In genomic region chr1:119071321-119071720, GRCh38 we compare ENCODE assay signal across 27 cellular contexts.
"Had no signal": no experiment of that assay in that cellular context is flagged by ENCODE, and none has a peak within 500 bp of the region (broad histone marks: within the 10 kb centered on the region; RNA-seq: fewer than 3 reads in every experiment).

No MANE protein-coding gene starts in this region.

- H3K27ac ChIP-seq: stomach, suprapubic skin, testis, thoracic aorta, thyroid gland, tibial artery, tibial nerve, transverse colon, upper lobe of left lung, upper lobe of right lung, uterus, vagina had no signal

- H3K4me3 ChIP-seq: stomach, suprapubic skin, testis, thoracic aorta, thyroid gland, tibial artery, tibial nerve, transverse colon, upper lobe of left lung, upper lobe of right lung, uterus, vagina had no signal

- H3K27me3 ChIP-seq: stomach, suprapubic skin, testis, thyroid gland, tibial artery, tibial nerve, transverse colon, upper lobe of left lung, upper lobe of right lung, uterus, vagina had no signal

- H3K9me3 ChIP-seq: stomach, suprapubic skin, testis, thoracic aorta, thyroid gland, tibial artery, tibial nerve, transverse colon, upper lobe of left lung, upper lobe of right lung, uterus, vagina had no signal

- H3K36me3 ChIP-seq: suprapubic skin, thoracic aorta, thyroid gland, tibial artery, transverse colon, upper lobe of left lung, upper lobe of right lung, uterus, vagina had no signal

- ATAC-seq: stimulated activated effector memory CD8-positive, alpha-beta T cell treated with anti-CD3 and anti-CD28 coated beads, Interleukin-12 subunit alpha, Interleukin-12 subunit beta, amount 100 ng/mL, for 72 hours; stimulated activated memory B cell treated with anti-CD40 and anti-IgM and Interleukin-4, amounts not matched to agents 10 μg/mL and 1 μg/mL and 100 μg/mL, for 72 hours; stimulated activated naive B cell treated with anti-CD40 and anti-IgM and Interleukin-4, amounts not matched to agents 10 μg/mL and 1 μg/mL and 100 μg/mL, for 72 hours; stimulated activated naive CD8-positive, alpha-beta T cell treated with anti-CD3 and anti-CD28 coated beads, Interleukin-15, amount 100 ng/mL, for 72 hours; stimulated activated naive CD8-positive, alpha-beta T cell treated with anti-CD3 and anti-CD28 coated beads, Interleukin-15, Interleukin-2, amounts not matched to agents 100 U/mL and 50 U/mL, for 24 hours; upper lobe of right lung had no signal

- DNase-seq: stimulated activated CD4-positive, alpha-beta T cell treated with anti-CD3 and anti-CD28 coated beads, Interleukin-2, amount 100 ng/mL, for 48 hours; stimulated activated CD4-positive, alpha-beta T cell treated with anti-CD3 and anti-CD28 coated beads, Interleukin-4, amount 100 ng/mL, for 1 hour; stimulated activated CD4-positive, alpha-beta T cell treated with anti-CD3 and anti-CD28 coated beads, Interleukin-4, amount 100 ng/mL, for 24 hours; stimulated activated CD4-positive, alpha-beta T cell treated with anti-CD3 and anti-CD28 coated beads, Interleukin-4, amount 100 ng/mL, for 4 hours; stimulated activated CD8-positive, alpha-beta memory T cell treated with anti-CD3 and anti-CD28 coated beads, Interleukin-4, amount 100 ng/mL, for 48 hours; stimulated activated naive B cell treated with anti-CD40 and anti-IgM and Interleukin-4, amounts not matched to agents 10 μg/mL and 1 μg/mL and 100 μg/mL, for 72 hours; stimulated activated naive CD4-positive, alpha-beta T cell; stimulated activated naive CD4-positive, alpha-beta T cell treated with Interleukin-2 at 50 U/mL for 16 hours; stimulated activated naive CD8-positive, alpha-beta T cell treated with anti-CD3 and anti-CD28 coated beads, Interleukin-15, amount 100 ng/mL, for 72 hours; stimulated activated naive CD8-positive, alpha-beta T cell treated with anti-CD3 and anti-CD28 coated beads, Interleukin-15, Interleukin-2, amounts not matched to agents 100 U/mL and 50 U/mL, for 24 hours; stomach; substantia nigra; testis; thyroid gland; tibial artery; transverse colon; trophoblast cell; upper lobe of left lung; upper lobe of right lung; uterus had no signal

- FAIRE-seq: urothelium cell line had no signal

- H3K4me1 ChIP-seq: suprapubic skin, testis, thyroid gland, transverse colon, upper lobe of left lung, upper lobe of right lung, uterus, vagina had no signal
